Comparison of ENCODE assay signal across 21 cellular contexts in the genomic region with DNA sequence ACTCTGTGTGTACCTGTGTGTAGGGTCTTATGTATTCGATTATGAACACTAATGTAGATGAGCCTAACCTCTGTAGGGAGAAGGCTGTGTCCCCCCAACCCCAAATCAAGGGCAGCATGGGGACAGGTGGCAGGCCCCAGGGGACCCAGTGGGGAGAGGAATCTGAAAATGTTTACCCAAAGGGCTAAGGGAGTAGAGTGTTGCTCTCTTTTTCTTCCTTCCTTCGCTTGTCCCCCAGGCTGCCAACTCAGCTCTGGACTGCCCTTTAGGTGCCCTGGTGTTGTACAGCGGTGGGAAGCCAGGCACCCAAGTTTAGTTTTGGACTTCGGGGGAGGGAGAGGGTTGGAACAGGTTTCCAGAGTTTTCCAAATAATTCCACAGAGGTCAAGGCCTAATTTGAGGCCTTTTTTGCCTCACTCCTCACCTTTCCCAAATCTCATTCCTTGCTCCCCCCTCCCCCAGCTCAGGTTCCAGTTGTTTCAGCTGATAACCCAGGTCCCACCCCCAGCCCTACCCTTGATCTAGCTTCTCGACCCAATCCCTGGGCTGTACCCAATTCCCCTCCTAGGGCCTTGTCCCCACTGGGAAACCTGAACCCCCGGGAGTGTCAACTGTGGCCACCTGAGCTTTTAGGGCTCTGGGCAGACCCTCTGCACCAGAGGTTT. TPM values are rescaled to one million over a fixed set of nuclear protein-coding genes. Genes with fewer than 3 reads are reported as not detected.
DNase-seq lines count a peak whose midpoint lies in the region; ATAC-seq, FAIRE-seq and TF ChIP-seq lines count a peak whose summit lies in the region.
"Had no signal": no experiment of that assay in that cellular context is flagged by ENCODE, and none has a peak within 500 bp of the region (broad histone marks: within the 10 kb centered on the region; RNA-seq: fewer than 3 reads in every experiment).

No MANE protein-coding gene starts in this region.

- H3K56ac ChIP-seq in H1 (replicated peaks; ENCODE audit: insufficient read length, low read depth, low read length), result no peak overlapping the region

- POLR2A ChIA-PET in H1 (lab: Charles Lee; ENCODE audit: partially characterized antibody), result interaction anchor here (0.7 to 2.8 kb wide), 4 partner anchors 8 to 174 kb away, joined by 3 to 7 read pairs (median 4); no protein-coding TSS in a partner anchor

- no peak overlapping the region for H3K4me3 ChIP-seq in GM23338
- H3K4me3 ChIP-seq in H1 (ENCODE audit: extremely low read depth in 1 of 4, insufficient read depth in 2 of 4, low read depth in 3 of 4, low read length in 4 of 4), result no peak overlapping the region
- no peak overlapping the region for H3K4me3 ChIP-seq in heart left ventricle
- H3K4me3 ChIP-seq: PC-9 had no signal

- H3K36me3 ChIP-seq in GM23338 (ENCODE audit: insufficient read depth), result no peaks in the 10 kb centered on the region; the same call in 1 of the 2 replicates
- H3K36me3 ChIP-seq in H1 (ENCODE audit: control insufficient read depth in 2 of 4, insufficient read depth in 4 of 4, low read length in 3 of 4), result peaks cover 0 to 9% (median 0%) of the 10 kb centered on the region in 4 experiments; a peak in 1 of 8 replicates
- H3K36me3 ChIP-seq in heart left ventricle, result no peaks in the 10 kb centered on the region

- peaks cover 69% of the 10 kb centered on the region for H3K4me1 ChIP-seq in GM23338 (ENCODE audit: insufficient read depth)
- peaks cover 5 to 27% (median 22%) of the 10 kb centered on the region in 4 experiments for H3K4me1 ChIP-seq in H1 (replicated peaks in 1 of 4; ENCODE audit: control insufficient read depth in 3 of 4, insufficient read depth in 4 of 4, low read length in 3 of 4)
- H3K4me1 ChIP-seq in heart left ventricle, result peaks cover 0 to 34% (median 11%) of the 10 kb centered on the region in 12 donors

- no peak for TF ChIP-seq EP300 in H1 (IDR thresholded peaks at IDR 0.05; ENCODE audit: borderline replicate concordance in 1 of 2, low read depth in 2 of 2, low read length in 2 of 2)

- H3K9me3 Mint-ChIP-seq in GM23338 (no peaks in the 10 kb centered on the region; the same call in 1 of the 3 replicates), type B pancreatic cell (no peaks in the 10 kb centered on the region)
- H3K9me3 Mint-ChIP-seq: HFFc6 had no signal

- H4K20me1 ChIP-seq in GM23338 (replicated peaks; ENCODE audit: insufficient read depth) (peaks cover 45% of the 10 kb centered on the region), H1 (replicated peaks in 1 of 2; ENCODE audit: control insufficient read depth in 1 of 2, insufficient read depth in 2 of 2, low read length in 2 of 2) (peaks cover 19 to 37% of the 10 kb centered on the region in 2 experiments)

- TF ChIP-seq POLR2A in H1 (IDR thresholded peaks at IDR 0.05; ENCODE audit: control extremely low read depth in 1 of 2, low read depth in 2 of 2, low read length in 2 of 2) (no peak), heart left ventricle (IDR thresholded peaks at IDR 0.05) (no peak)

- no peaks in the 10 kb centered on the region; the same call in 2 of the 3 replicates for H3K36me3 Mint-ChIP-seq in GM23338 (ENCODE audit: low read depth)
- H3K36me3 Mint-ChIP-seq in type B pancreatic cell, result no peaks in the 10 kb centered on the region

- H3K23ac ChIP-seq in H1 (ENCODE audit: insufficient read length), result no peak overlapping the region

- no peak overlapping the region for H3K14ac ChIP-seq in H1 (ENCODE audit: insufficient read length)

- TF ChIP-seq RAD21 in H1 (IDR thresholded peaks at IDR 0.05 in 1 of 2, conservative IDR thresholded peaks at IDR 0.05 in 1 of 2; ENCODE audit: low read depth in 2 of 2, low read length in 2 of 2), result no peak

- no peak for DNase-seq in GM23338 (ENCODE audit: low spot score)
- DNase-seq in H1 (ENCODE audit: low read depth in 1 of 2, low spot score in 2 of 2), result no peak
- peak; percentile 77 for DNase-seq in left kidney (ENCODE audit: low read depth, low spot score)
- no peak for DNase-seq in type B pancreatic cell (ENCODE audit: extremely low spot score, unreplicated experiment)
- no peak for DNase-seq in dedifferentiated amniotic fluid mesenchymal stem cell (ENCODE audit: extremely low spot score)
- no peak for DNase-seq in NOMO-1 treated with DMSO at 0.1 percent for 48 hours (lab: John Stamatoyannopoulos, UW; ENCODE audit: unreplicated experiment)
- DNase-seq in heart left ventricle, result no peak
- DNase-seq: AML-193, DMS 273 treated with DMSO at 0.1 percent for 48 hours, DND-41, HFFc6, MV-4-11, NCI-H1417, NCI-H187, NCI-H2227 treated with DMSO at 0.1 percent for 48 hours, NCI-H524, PC-9 had no signal

- H3K27ac ChIP-seq in GM23338 (ENCODE audit: low read depth) (no peak overlapping the region), H1 (ENCODE audit: low read depth, low read length) (no peak overlapping the region), heart left ventricle (no peak overlapping the region)
- H3K27ac ChIP-seq: C4-2B, KMS-11, PC-9 had no signal

- no peak overlapping the region; the same call in 1 of the 2 replicates for H3K18ac ChIP-seq in H1 (ENCODE audit: extremely low read depth, low read length)

- H3K9me2 ChIP-seq in GM23338 (ENCODE audit: insufficient read depth), result no peaks in the 10 kb centered on the region

- CTCF ChIA-PET in H1 (lab: Charles Lee; ENCODE audit: partially characterized antibody), result interaction anchor here (0.8 to 3.8 kb wide), 5 partner anchors 25 to 260 kb away, joined by 3 to 16 read pairs (median 5); no protein-coding TSS in a partner anchor

- ATAC-seq in GM23338, result no peak
- no peak for ATAC-seq in heart left ventricle

- no peak overlapping the region; the same call in 1 of the 2 replicates for H2BK5ac ChIP-seq in H1 (ENCODE audit: low read depth, low read length)

- peak overlapping the region; percentile 72; the same call in 1 of the 2 replicates for H2BK15ac ChIP-seq in H1 (ENCODE audit: low read length)

- H4K5ac ChIP-seq in H1 (ENCODE audit: insufficient read length, low read depth, low read length), result no peak overlapping the region

- 0 out of 2 replicates have a peak overlapping the region, but pooled peaks have one; percentile 86 for H2BK20ac ChIP-seq in H1 (ENCODE audit: low read length)

- 21% methylated on average over 6 of the region's 6 CpGs; no CpG with 5 or more reads in 1 of the 2 experiments for WGBS in H1 (ENCODE audit: extremely low coverage in 1 of 2, insufficient coverage in 1 of 2, insufficient read length in 1 of 2, insufficient replicate concordance in 2 of 2, low coverage in 1 of 2, low lambda C conversion rate in 2 of 2, missing lambda C conversion rate in 1 of 2), 2 experiments
- 36 to 45% (median 39%) methylated on average over 6 of the region's 6 CpGs for WGBS in heart left ventricle, 4 donors

- no peak overlapping the region for H2BK120ac ChIP-seq in H1 (replicated peaks; ENCODE audit: low read depth, low read length)

- H3K27me3 Mint-ChIP-seq in GM23338 (ENCODE audit: insufficient read depth, low read depth, poor library complexity) (peaks cover 100% of the 10 kb centered on the region), type B pancreatic cell (peaks cover 97% of the 10 kb centered on the region)

- H2BK12ac ChIP-seq in H1 (ENCODE audit: low read depth, low read length), result no peak overlapping the region

- H3K79me1 ChIP-seq in H1 (ENCODE audit: low read depth, low read length), result no peaks in the 10 kb centered on the region

- H4K8ac ChIP-seq in H1 (ENCODE audit: extremely low read depth, insufficient read depth, low read length), result no peak overlapping the region

- H3K23me2 ChIP-seq in H1 (ENCODE audit: low read depth, low read length), result peaks cover 14% of the 10 kb centered on the region; the same call in 1 of the 2 replicates

- peak overlapping the region; percentile 24; the same call in 1 of the 3 replicates for H3K4me3 Mint-ChIP-seq in GM23338
- H3K4me3 Mint-ChIP-seq in type B pancreatic cell, result peak overlapping the region; percentile 54
- H3K4me3 Mint-ChIP-seq: HFFc6 had no signal

- no peak overlapping the region for H2AFZ ChIP-seq in GM23338
- no peak overlapping the region for H2AFZ ChIP-seq in H1 (ENCODE audit: low read length)
- H2AFZ ChIP-seq: PC-9 had no signal

- FAIRE-seq in H1 (lab: Jason Lieb, UNC), result no peak
- FAIRE-seq: GM19239, H54 had no signal

- no peak overlapping the region for H4K91ac ChIP-seq in H1 (replicated peaks; ENCODE audit: insufficient read length, low read length)

- H3K4me1 Mint-ChIP-seq in GM23338 (peaks cover 52% of the 10 kb centered on the region), type B pancreatic cell (ENCODE audit: unreplicated experiment) (peaks cover 26% of the 10 kb centered on the region)

- no peaks in the 10 kb centered on the region for H3K79me2 ChIP-seq in GM23338 (replicated peaks; ENCODE audit: insufficient read depth)
- no peaks in the 10 kb centered on the region for H3K79me2 ChIP-seq in H1 (ENCODE audit: control insufficient read depth in 1 of 2, insufficient read depth in 2 of 2, low read length in 2 of 2)

- peaks cover 100% of the 10 kb centered on the region for H3K27me3 ChIP-seq in GM23338 (ENCODE audit: insufficient read depth)
- peaks cover 94 to 100% (median 100%) of the 10 kb centered on the region in 4 experiments for H3K27me3 ChIP-seq in H1 (replicated peaks in 1 of 4; ENCODE audit: control insufficient read depth in 3 of 4, extremely low read depth in 1 of 4, insufficient read depth in 3 of 4, low read length in 3 of 4)
- peaks cover 76 to 100% (median 99%) of the 10 kb centered on the region in 9 donors for H3K27me3 ChIP-seq in heart left ventricle

- 0 out of 2 replicates have a peak overlapping the region, but pooled peaks have one; percentile 75 for H2AK5ac ChIP-seq in H1 (ENCODE audit: low read depth, low read length)

- peaks cover 22% of the 10 kb centered on the region for H3F3A ChIP-seq in GM23338 (replicated peaks; ENCODE audit: low read depth)

- no peaks in the 10 kb centered on the region for H3K9me3 ChIP-seq in H1 (ENCODE audit: insufficient read depth in 2 of 2, low read depth in 1 of 2, low read length in 1 of 2)
- H3K9me3 ChIP-seq in heart left ventricle, result no peaks in the 10 kb centered on the region

- H3K9ac ChIP-seq in H1 (replicated peaks in 1 of 4; ENCODE audit: extremely low read depth in 1 of 4, low read depth in 3 of 4, low read length in 3 of 4), result no peak overlapping the region
- H3K9ac ChIP-seq: KMS-11 had no signal

- H3K27ac Mint-ChIP-seq in GM23338 (no peak overlapping the region), type B pancreatic cell (no peak overlapping the region)
- H3K27ac Mint-ChIP-seq: HFFc6 had no signal

- H3K4ac ChIP-seq in H1 (replicated peaks; ENCODE audit: insufficient read length, low read depth, low read length), result no peak overlapping the region

- H3K4me2 ChIP-seq in GM23338 (peak overlapping the region; percentile 80; the same call in 1 of the 2 replicates), H1 (ENCODE audit: insufficient read depth in 1 of 2, low read depth in 2 of 2, low read length in 2 of 2) (no peak overlapping the region; a peak in 1 of 4 replicates)
- H3K4me2 ChIP-seq: KMS-11, PC-9 had no signal

- TF ChIP-seq CTCF in GM23338 (conservative IDR thresholded peaks at IDR 0.05; ENCODE audit: low read depth in 2 of 2) (no peak), H1 (IDR thresholded peaks at IDR 0.05; ENCODE audit: control extremely low read depth in 1 of 3, insufficient read depth in 1 of 3, low read depth in 1 of 3, low read length in 3 of 3) (no peak), type B pancreatic cell (conservative IDR thresholded peaks at IDR 0.05) (no peak), heart left ventricle (IDR thresholded peaks at IDR 0.05) (no peak)

- intact Hi-C loops in heart left ventricle (cut with DNase I), result loop anchor here in 1 of 10 donors (5.0 kb wide), 1 partner anchor 169 kb away; no protein-coding TSS in a partner anchor

RNA-seq across cellular contexts. Expression of a gene that starts 9.1 kb away (rescaled TPM):
- total RNA-seq in GM23338 (2014; rRNA removed; shearing (Covaris generic)), result not detected in 2 replicates
- polyA plus RNA-seq in GM23338 (2016; fragmentation: Nextera tagmentation; extraction: Ambion mirVana) (not detected in 2 replicates), H1 (2011; rRNA removed) (0.02 TPM in 1 of 2 replicates, not detected in the other), heart left ventricle (not detected)
- total RNA-seq in H1 (2021; fragmentation: NEBNext Ultra II Directional; extraction: Animal tissue kit (Norgen Biotek cat#: 25700)), result not detected in 2 replicates
- polyA plus RNA-seq in H1 (2011; cell fraction: cytosol; rRNA removed), result not detected
- polyA plus RNA-seq in H1 (2011; cell fraction: nucleus; rRNA removed), result not detected
- polyA plus RNA-seq in H1 (2012, experiment 1 of 2), result 0.05 TPM in 1 of 4 replicates, not detected in the others
- not detected for polyA plus RNA-seq in H1 (2012, experiment 2 of 2)
- not detected for polyA plus RNA-seq in H1 (2013, experiment 1 of 2)
- polyA plus RNA-seq in H1 (2013, experiment 2 of 2), result 0.06 TPM
- polyA minus RNA-seq in H1 (2011; rRNA and poly(A)+ RNA removed), result not detected in 2 replicates
- not detected for polyA minus RNA-seq in H1 (2011; cell fraction: cytosol; rRNA and poly(A)+ RNA removed)
- not detected for polyA minus RNA-seq in H1 (2011; cell fraction: nucleus; rRNA and poly(A)+ RNA removed)
- total RNA-seq in type B pancreatic cell (ENCODE audit: low replicate concordance) (0.19 and 4.4 TPM in 2 replicates), heart left ventricle (not detected)
- total RNA-seq: HFFc6, PC-9 had no signal
